ENCODE assay signal across 16 cellular contexts in the genomic region with DNA sequence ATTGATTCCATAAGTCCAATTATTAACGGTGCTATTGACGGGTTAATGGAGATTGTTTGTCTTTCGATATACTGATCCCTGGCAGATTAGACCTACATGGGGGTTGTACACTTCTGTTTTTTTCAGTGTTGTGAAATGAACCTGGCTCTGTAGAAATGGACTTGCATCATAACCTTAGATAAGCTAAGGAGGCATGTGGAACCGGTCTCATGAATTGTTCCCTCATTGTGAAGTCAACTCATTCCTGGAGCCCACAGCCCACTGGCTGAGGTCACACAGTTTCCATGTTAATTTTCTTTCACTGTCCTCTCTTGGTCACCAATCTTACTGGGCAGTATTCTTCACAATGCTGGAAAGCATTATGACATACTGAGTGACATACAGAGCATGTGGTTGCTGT.
DNase-seq lines count a peak whose midpoint lies in the region; ATAC-seq, FAIRE-seq and TF ChIP-seq lines count a peak whose summit lies in the region.
"Had no signal": no experiment of that assay in that cellular context is flagged by ENCODE, and none has a peak within 500 bp of the region (broad histone marks: within the 10 kb centered on the region; RNA-seq: fewer than 3 reads in every experiment).

No MANE protein-coding gene starts in this region.

- H3K4me2 ChIP-seq in fibroblast of lung (ENCODE audit: extremely low read depth, insufficient read depth, low read length), result no peak overlapping the region

- intact Hi-C loops in right lobe of liver (cut with DNase I), result no loop called here

- H3K4me1 ChIP-seq in fibroblast of lung (ENCODE audit: control insufficient read depth, extremely low read depth, insufficient read depth, low read length), result peaks cover 4% of the 10 kb centered on the region
- H3K4me1 ChIP-seq in right lobe of liver, result peaks cover 0 to 14% (median 4%) of the 10 kb centered on the region in 4 donors

- peak; percentile 52 for DNase-seq in AG20443 (ENCODE audit: low spot score)
- DNase-seq in OCI-M1 (lab: John Stamatoyannopoulos, UW), result peak; percentile 1
- DNase-seq in fibroblast of lung (ENCODE audit: low read depth in 2 of 2), result peak; percentile 57 to 68
- no peak for DNase-seq in right lobe of liver
- DNase-seq in frontal cortex (ENCODE audit: low spot score in 2 of 2), result no peak
- DNase-seq in D721Med (ENCODE audit: insufficient read length, low spot score), result no peak
- DNase-seq in SW 1271 (lab: John Stamatoyannopoulos, UW), result no peak
- DNase-seq: activated CD4-positive, CD25-positive, alpha-beta regulatory T cell treated with anti-CD3 and anti-CD28 coated beads, Interleukin-2, amount 50 U/mL, for 72 hours; activated naive CD8-positive, alpha-beta T cell treated with anti-CD3 and anti-CD28 coated beads, Interleukin-2, amount 10 ng/mL, durations not matched to agents 7 days and 5 days; GOT3; NCI-H1105; NCI-H446 treated with DMSO at 0.1 percent for 48 hours; stimulated activated naive CD4-positive, alpha-beta T cell treated with Interleukin-2 at 50 U/mL for 16 hours had no signal

- no peak for TF ChIP-seq POLR2A in right lobe of liver (IDR thresholded peaks at IDR 0.05)

- ATAC-seq in right lobe of liver (peak; percentile 75 to 91 (median 78)), GM19351 (IDR thresholded peaks at IDR 0.05; ENCODE audit: unreplicated experiment) (no peak)

- H3K27me3 ChIP-seq in fibroblast of lung (ENCODE audit: control insufficient read depth, insufficient read depth, low read length) (no peaks in the 10 kb centered on the region), right lobe of liver (no peaks in the 10 kb centered on the region)

- no peak overlapping the region for H2AFZ ChIP-seq in fibroblast of lung (ENCODE audit: low read length)

- WGBS in right lobe of liver (ENCODE audit: insufficient coverage, low coverage, low lambda C conversion rate, missing lambda C conversion rate), result 25% methylated on average over 4 of the region's 4 CpGs

- H4K20me1 ChIP-seq in fibroblast of lung (ENCODE audit: control insufficient read depth, extremely low read depth, insufficient read depth, low read length), result no peaks in the 10 kb centered on the region

- no peaks in the 10 kb centered on the region for H3K79me2 ChIP-seq in fibroblast of lung (ENCODE audit: control insufficient read depth, insufficient read depth, low read length)

- H3K9ac ChIP-seq in fibroblast of lung (ENCODE audit: insufficient read depth, low read length), result no peak overlapping the region

- no peaks in the 10 kb centered on the region for H3K36me3 ChIP-seq in fibroblast of lung (ENCODE audit: control insufficient read depth, insufficient read depth, low read length)
- H3K36me3 ChIP-seq in right lobe of liver, result no peaks in the 10 kb centered on the region

- no peaks in the 10 kb centered on the region for H3K9me3 ChIP-seq in fibroblast of lung (ENCODE audit: control insufficient read depth, insufficient read depth, low read depth, low read length)
- no peaks in the 10 kb centered on the region for H3K9me3 ChIP-seq in right lobe of liver

- H3K27ac ChIP-seq in fibroblast of lung (ENCODE audit: insufficient read depth, low read length), result no peak overlapping the region
- H3K27ac ChIP-seq in right lobe of liver, result peak overlapping the region in 1 of 3 donors; percentile 76
- H3K27ac ChIP-seq: skin epidermis had no signal

- H3K4me3 ChIP-seq in fibroblast of lung (replicated peaks in 1 of 4; ENCODE audit: control extremely low read depth in 1 of 4, insufficient read depth in 1 of 4, low read depth in 3 of 4, low read length in 4 of 4) (no peak overlapping the region), right lobe of liver (no peak overlapping the region)
- H3K4me3 ChIP-seq: skin epidermis had no signal

- TF ChIP-seq CTCF in fibroblast of lung (conservative IDR thresholded peaks at IDR 0.05 in 1 of 2, IDR thresholded peaks at IDR 0.05 in 1 of 2; ENCODE audit: low read depth in 1 of 2, low read length in 2 of 2) (no peak), right lobe of liver (IDR thresholded peaks at IDR 0.05) (no peak), D721Med (IDR thresholded peaks at IDR 0.05; ENCODE audit: insufficient read depth, missing control alignments) (no peak)

- FAIRE-seq in frontal cortex (lab: Jason Lieb, UNC) (no peak), D721Med (lab: Jason Lieb, UNC) (no peak)
- FAIRE-seq: colon had no signal

Comparison
In these comparisons a context has a peak if more than half of its experiments do, and no peak if none do; other contexts are left out.
1. DNase-seq: peak in AG20443 (single experiment), OCI-M1 (single experiment) and fibroblast of lung (2 of 2); none in right lobe of liver (0 of 3), frontal cortex (0 of 2), D721Med (single experiment) and SW 1271 (0 of 2).